In the genomic region with DNA sequence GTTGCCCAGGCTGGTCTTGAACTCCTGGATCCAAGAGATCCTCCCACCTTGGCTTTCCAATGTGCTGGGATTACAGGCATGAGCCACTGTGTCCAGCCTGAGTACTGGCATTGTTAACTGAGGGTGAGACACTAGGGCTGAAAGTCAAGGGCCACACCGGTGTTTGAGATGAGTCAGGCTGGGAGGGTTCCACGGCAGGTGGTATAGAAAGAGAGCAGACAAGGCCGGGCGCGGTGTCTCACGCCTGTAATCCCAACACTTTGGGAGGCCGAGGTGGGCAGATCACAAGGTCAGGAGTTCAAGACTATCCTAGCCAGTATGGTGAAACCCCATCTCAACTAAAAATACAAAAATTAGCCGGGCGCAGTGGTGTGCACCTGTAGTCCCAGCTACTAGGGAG, we compare ENCODE assay signal across 7 cellular contexts. TPM values are rescaled to one million over a fixed set of nuclear protein-coding genes. Genes with fewer than 3 reads are reported as not detected.
DNase-seq lines count a peak whose midpoint lies in the region; ATAC-seq and TF ChIP-seq lines count a peak whose summit lies in the region.
"Not testable (repeated sequence)": the region's sequence is repeated elsewhere in the genome, so short reads cannot be mapped to it uniquely, and the experiment has no call there.

No MANE protein-coding gene starts in this region.

- H3K27ac ChIP-seq in heart left ventricle = peak overlapping the region in 9 of 12 donors; percentile 54 to 97 (median 90)
- peak overlapping the region in 14 of 21 experiments; percentile 55 to 92 (median 82) for H3K27ac ChIP-seq in skin epidermis
- peak overlapping the region; percentile 89 to 97 (median 96) for H3K27ac ChIP-seq in upper lobe of left lung

- peaks cover 16% of the 10 kb centered on the region for H3K36me3 Mint-ChIP-seq in activated CD4-positive, alpha-beta T cell treated with anti-CD3 and anti-CD28 coated beads, Interleukin-2, amount 10 ng/mL, durations not matched to agents 24 days and 14 days (ENCODE audit: low read depth)
- peaks cover 53% of the 10 kb centered on the region for H3K36me3 Mint-ChIP-seq in dendritic cell treated with granulocyte-macrophage colony-stimulating factor and Interleukin-4, amounts not matched to agents 40 ng/mL and 50 ng/mL, for 4 days (ENCODE audit: low read depth)
- H3K36me3 Mint-ChIP-seq in natural killer cell = not testable (repeated sequence)

- H3K4me1 ChIP-seq in heart left ventricle (peaks cover 3 to 82% (median 70%) of the 10 kb centered on the region in 12 donors), upper lobe of left lung (peaks cover 67 to 78% (median 74%) of the 10 kb centered on the region in 4 donors)

- not testable (repeated sequence) for H3K9me3 ChIP-seq in heart left ventricle, upper lobe of left lung

- not testable (repeated sequence) for H3K4me3 ChIP-seq in heart left ventricle, skin epidermis, upper lobe of left lung

- DNase-seq in DMS53 (lab: John Stamatoyannopoulos, UW) = peak; percentile 87
- not testable (repeated sequence) for DNase-seq in activated CD4-positive, alpha-beta T cell treated with anti-CD3 and anti-CD28 coated beads, Interleukin-2, amount 10 ng/mL, durations not matched to agents 24 days and 14 days; heart left ventricle; natural killer cell; upper lobe of left lung

- H3K9me3 Mint-ChIP-seq in activated CD4-positive, alpha-beta T cell treated with anti-CD3 and anti-CD28 coated beads, Interleukin-2, amount 10 ng/mL, durations not matched to agents 24 days and 14 days; dendritic cell treated with granulocyte-macrophage colony-stimulating factor and Interleukin-4, amounts not matched to agents 40 ng/mL and 50 ng/mL, for 4 days; natural killer cell: not testable (repeated sequence)

- TF ChIP-seq CTCF in heart left ventricle (IDR thresholded peaks at IDR 0.05); natural killer cell (IDR thresholded peaks at IDR 0.05); upper lobe of left lung (IDR thresholded peaks at IDR 0.05): not testable (repeated sequence)

- H3K36me3 ChIP-seq in heart left ventricle = peaks cover 0 to 20% (median 8%) of the 10 kb centered on the region in 9 donors
- peaks cover 4 to 12% (median 5%) of the 10 kb centered on the region in 4 donors for H3K36me3 ChIP-seq in upper lobe of left lung

- H3K27me3 ChIP-seq in heart left ventricle, upper lobe of left lung: not testable (repeated sequence)

- ATAC-seq in heart left ventricle; natural killer cell; upper lobe of left lung (ENCODE audit: low FRiP score in 2 of 2): not testable (repeated sequence)

- intact Hi-C loops in activated CD4-positive, alpha-beta T cell treated with anti-CD3 and anti-CD28 coated beads, Interleukin-2, amount 10 ng/mL, durations not matched to agents 24 days and 14 days (cut with micrococcal nuclease); dendritic cell treated with granulocyte-macrophage colony-stimulating factor and Interleukin-4, amounts not matched to agents 40 ng/mL and 50 ng/mL, for 4 days (cut with micrococcal nuclease); heart left ventricle (cut with DNase I); natural killer cell (cut with micrococcal nuclease): not testable (repeated sequence)

- WGBS in heart left ventricle, 4 donors = 90 to 97% (median 93%) methylated on average over 9 of the region's 9 CpGs
- WGBS in upper lobe of left lung, 2 donors = 93% methylated on average over 9 of the region's 9 CpGs

- TF ChIP-seq POLR2A in heart left ventricle (IDR thresholded peaks at IDR 0.05); upper lobe of left lung (IDR thresholded peaks at IDR 0.05): not testable (repeated sequence)

- H3K4me3 Mint-ChIP-seq in activated CD4-positive, alpha-beta T cell treated with anti-CD3 and anti-CD28 coated beads, Interleukin-2, amount 10 ng/mL, durations not matched to agents 24 days and 14 days; dendritic cell treated with granulocyte-macrophage colony-stimulating factor and Interleukin-4, amounts not matched to agents 40 ng/mL and 50 ng/mL, for 4 days: not testable (repeated sequence)
- peak overlapping the region; percentile 45 for H3K4me3 Mint-ChIP-seq in natural killer cell

- H3K27me3 Mint-ChIP-seq in activated CD4-positive, alpha-beta T cell treated with anti-CD3 and anti-CD28 coated beads, Interleukin-2, amount 10 ng/mL, durations not matched to agents 24 days and 14 days; dendritic cell treated with granulocyte-macrophage colony-stimulating factor and Interleukin-4, amounts not matched to agents 40 ng/mL and 50 ng/mL, for 4 days; natural killer cell (ENCODE audit: low read depth in 2 of 2): not testable (repeated sequence)

- peak overlapping the region; percentile 32 for H3K27ac Mint-ChIP-seq in activated CD4-positive, alpha-beta T cell treated with anti-CD3 and anti-CD28 coated beads, Interleukin-2, amount 10 ng/mL, durations not matched to agents 24 days and 14 days
- peak overlapping the region; percentile 96 for H3K27ac Mint-ChIP-seq in dendritic cell treated with granulocyte-macrophage colony-stimulating factor and Interleukin-4, amounts not matched to agents 40 ng/mL and 50 ng/mL, for 4 days
- not testable (repeated sequence) for H3K27ac Mint-ChIP-seq in natural killer cell

- peaks cover 35% of the 10 kb centered on the region for H3K4me1 Mint-ChIP-seq in activated CD4-positive, alpha-beta T cell treated with anti-CD3 and anti-CD28 coated beads, Interleukin-2, amount 10 ng/mL, durations not matched to agents 24 days and 14 days
- peaks cover 89% of the 10 kb centered on the region for H3K4me1 Mint-ChIP-seq in dendritic cell treated with granulocyte-macrophage colony-stimulating factor and Interleukin-4, amounts not matched to agents 40 ng/mL and 50 ng/mL, for 4 days (ENCODE audit: low read depth)
- peaks cover 41 to 53% of the 10 kb centered on the region in 2 donors for H3K4me1 Mint-ChIP-seq in natural killer cell

- TF ChIP-seq EP300 in upper lobe of left lung (IDR thresholded peaks at IDR 0.05) = not testable (repeated sequence)

RNA-seq across cellular contexts. Expression of gene RNF181, which starts 3.2 kb away (rescaled TPM):
- 111 and 116 TPM in 2 replicates for total RNA-seq in activated CD4-positive, alpha-beta T cell treated with anti-CD3 and anti-CD28 coated beads, Interleukin-2, amount 10 ng/mL, durations not matched to agents 24 days and 14 days
- total RNA-seq in heart left ventricle (100 to 1,000 TPM in 4 of 9 donors, 10 to 100 TPM in 5; 77.7 to 208 (median 92.0) TPM), natural killer cell (10 to 100 TPM; 65.0 to 75.0 (median 66.7) TPM), upper lobe of left lung (100 to 1,000 TPM in 4 of 6 donors, 10 to 100 TPM in 2; 81.7 to 164 (median 108) TPM)
- 100 to 1,000 TPM; 165 to 235 TPM for polyA plus RNA-seq in heart left ventricle

RNA-seq across cellular contexts. Expression of gene VAMP5, which starts 8.1 kb away (rescaled TPM):
- total RNA-seq in activated CD4-positive, alpha-beta T cell treated with anti-CD3 and anti-CD28 coated beads, Interleukin-2, amount 10 ng/mL, durations not matched to agents 24 days and 14 days = 33.1 and 37.9 TPM in 2 replicates
- 100 to 1,000 TPM in 1 of 9 donors, 10 to 100 TPM in 8; 21.0 to 186 (median 36.6) TPM for total RNA-seq in heart left ventricle
- 10 to 100 TPM; 65.4 to 81.9 TPM for polyA plus RNA-seq in heart left ventricle
- 10 to 100 TPM; 35.0 to 50.7 (median 36.7) TPM for total RNA-seq in natural killer cell
- total RNA-seq in upper lobe of left lung = 100 to 1,000 TPM in 1 of 6 donors, 10 to 100 TPM in 5; 20.5 to 105 (median 44.0) TPM

RNA-seq across cellular contexts. Expression of gene TMEM150A, which starts 10.2 kb away (rescaled TPM):
- total RNA-seq in activated CD4-positive, alpha-beta T cell treated with anti-CD3 and anti-CD28 coated beads, Interleukin-2, amount 10 ng/mL, durations not matched to agents 24 days and 14 days = 6.2 and 6.5 TPM in 2 replicates
- total RNA-seq in heart left ventricle (10 to 100 TPM in 5 of 9 donors, 1 to 10 TPM in 4; 6.4 to 20.8 (median 11.5) TPM), natural killer cell (10 to 100 TPM; 10.4 to 13.3 (median 10.9) TPM), upper lobe of left lung (10 to 100 TPM; 18.9 to 45.8 (median 32.0) TPM)
- 10 to 100 TPM; 10.5 to 14.1 TPM for polyA plus RNA-seq in heart left ventricle

RNA-seq across cellular contexts. Expression of gene VAMP8, which starts 14.9 kb away (rescaled TPM):
- 90.9 and 91.3 TPM in 2 replicates for total RNA-seq in activated CD4-positive, alpha-beta T cell treated with anti-CD3 and anti-CD28 coated beads, Interleukin-2, amount 10 ng/mL, durations not matched to agents 24 days and 14 days
- total RNA-seq in heart left ventricle = 100 to 1,000 TPM in 1 of 9 donors, 10 to 100 TPM in 4, 1 to 10 TPM in 4; 5.4 to 103 (median 10.1) TPM
- polyA plus RNA-seq in heart left ventricle = 10 to 100 TPM; 13.8 to 21.7 TPM
- total RNA-seq in natural killer cell = 100 to 1,000 TPM; 105 to 116 (median 111) TPM
- 100 to 1,000 TPM in 4 of 6 donors, 10 to 100 TPM in 2; 62.8 to 289 (median 154) TPM for total RNA-seq in upper lobe of left lung

RNA-seq across cellular contexts. Expression of gene C2orf68, which starts 19.6 kb away (rescaled TPM):
- 36.6 and 36.9 TPM in 2 replicates for total RNA-seq in activated CD4-positive, alpha-beta T cell treated with anti-CD3 and anti-CD28 coated beads, Interleukin-2, amount 10 ng/mL, durations not matched to agents 24 days and 14 days
- 10 to 100 TPM; 12.0 to 38.2 (median 29.1) TPM for total RNA-seq in heart left ventricle
- polyA plus RNA-seq in heart left ventricle = 10 to 100 TPM; 14.3 to 37.3 TPM
- 10 to 100 TPM; 36.4 to 60.8 (median 48.4) TPM for total RNA-seq in natural killer cell
- 10 to 100 TPM; 24.6 to 46.1 (median 34.0) TPM for total RNA-seq in upper lobe of left lung
